In genomic region chr10:78913219-78914059, GRCh38 we compare ENCODE assay signal across 1 cellular context.
TF ChIP-seq lines count a peak whose summit lies in the region.

No MANE protein-coding gene starts in this region.

TF ChIP-seq in GM12878, 131 proteins besides CTCF, POLR2A, EP300 and RAD21 (continued from another document):
- no peak for TF ChIP-seq ATF7 (IDR thresholded peaks at IDR 0.05; ENCODE audit: low read depth)
- TF ChIP-seq ASH2L (IDR thresholded peaks at IDR 0.05; ENCODE audit: borderline replicate concordance, low read depth), result no peak
- no peak for TF ChIP-seq TBL1XR1 (IDR thresholded peaks at IDR 0.05; ENCODE audit: low read depth, low read length)
- no peak for TF ChIP-seq GATAD2B (conservative IDR thresholded peaks at IDR 0.05; ENCODE audit: low read depth)
- no peak for TF ChIP-seq MYB (IDR thresholded peaks at IDR 0.05; ENCODE audit: borderline replicate concordance, low read depth, low read length)
- no peak for TF ChIP-seq CHD2 (IDR thresholded peaks at IDR 0.05; ENCODE audit: borderline replicate concordance, low read depth, low read length)
- TF ChIP-seq HSF1 (IDR thresholded peaks at IDR 0.05; ENCODE audit: low read depth, low read length), result no peak
- TF ChIP-seq NFYA (IDR thresholded peaks at IDR 0.05; ENCODE audit: borderline replicate concordance, low read depth, low read length), result no peak
- no peak for TF ChIP-seq BCL11A (IDR thresholded peaks at IDR 0.05; ENCODE audit: low read depth, low read length)
- TF ChIP-seq SUPT20H (IDR thresholded peaks at IDR 0.05; ENCODE audit: borderline replicate concordance, control insufficient read depth, low read depth, low read length), result no peak
- no peak for TF ChIP-seq TARDBP (IDR thresholded peaks at IDR 0.05; ENCODE audit: borderline replicate concordance)
- TF ChIP-seq SP1 (IDR thresholded peaks at IDR 0.05; ENCODE audit: low read depth, low read length), result no peak
- no peak for TF ChIP-seq RFX5 (IDR thresholded peaks at IDR 0.05; ENCODE audit: low read depth, low read length)
